ENCODE assay signal across 24 cellular contexts in the genomic region with DNA sequence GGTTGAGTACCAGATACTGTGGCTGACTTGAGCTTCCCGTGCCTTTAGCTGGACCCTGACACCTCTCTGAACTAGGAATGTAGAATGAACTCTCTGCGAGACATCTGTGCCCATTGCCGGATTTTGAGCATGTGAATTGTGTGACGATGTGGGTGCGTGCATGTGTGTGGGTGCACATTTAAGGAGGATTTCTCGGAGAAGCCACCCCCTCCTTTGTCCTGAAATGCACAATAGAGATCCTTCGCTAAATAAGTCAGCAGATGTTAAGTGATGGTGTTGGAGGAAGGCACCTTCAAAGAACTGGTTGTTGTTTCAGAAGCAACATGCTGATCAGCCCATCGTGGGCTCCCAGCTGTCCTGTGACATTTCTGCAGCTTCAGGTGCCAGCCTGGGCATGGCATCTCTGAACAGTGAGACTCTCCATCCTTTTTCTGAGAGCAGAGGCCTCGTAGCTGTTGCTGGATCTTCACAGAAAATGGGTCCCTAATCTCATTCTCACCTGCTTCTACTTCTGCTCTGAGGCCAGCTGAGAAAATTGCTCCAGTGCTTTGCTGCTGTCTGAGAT.
A peak's percentile ranks its signal among the peaks of the same experiment; 100 is the strongest.
DNase-seq lines count a peak whose midpoint lies in the region; ATAC-seq and TF ChIP-seq lines count a peak whose summit lies in the region.
"Had no signal": no experiment of that assay in that cellular context is flagged by ENCODE, and none has a peak within 500 bp of the region (broad histone marks: within the 10 kb centered on the region; RNA-seq: fewer than 3 reads in every experiment).

No MANE protein-coding gene starts in this region.

- H3K27ac Mint-ChIP-seq in activated naive CD8-positive, alpha-beta T cell: peak overlapping the region; percentile 28
- no peak overlapping the region for H3K27ac Mint-ChIP-seq in activated naive CD8-positive, alpha-beta T cell treated with anti-CD3 and anti-CD28 coated beads, Interleukin-2, amount 50 U/mL, for 24 hours
- peak overlapping the region; percentile 45 to 79 (median 59) for H3K27ac Mint-ChIP-seq in brain
- H3K27ac Mint-ChIP-seq: activated B cell treated with CpG ODN at 0.5 μM for 24 hours; dendritic cell treated with granulocyte-macrophage colony-stimulating factor and Interleukin-4, amounts not matched to agents 40 ng/mL and 50 ng/mL, for 4 days; stimulated activated naive CD8-positive, alpha-beta T cell treated with anti-CD3 and anti-CD28 coated beads, Interleukin-15, Interleukin-2, amounts not matched to agents 100 ng/mL and 50 ng/mL, for 24 hours had no signal

- no peaks in the 10 kb centered on the region for H3K27me3 Mint-ChIP-seq in activated naive CD8-positive, alpha-beta T cell
- no peaks in the 10 kb centered on the region for H3K27me3 Mint-ChIP-seq in activated naive CD8-positive, alpha-beta T cell treated with anti-CD3 and anti-CD28 coated beads, Interleukin-2, amount 50 U/mL, for 24 hours
- H3K27me3 Mint-ChIP-seq in brain: no peaks in the 10 kb centered on the region
- H3K27me3 Mint-ChIP-seq: activated B cell treated with CpG ODN at 0.5 μM for 24 hours; stimulated activated naive CD8-positive, alpha-beta T cell treated with anti-CD3 and anti-CD28 coated beads, Interleukin-15, Interleukin-2, amounts not matched to agents 100 ng/mL and 50 ng/mL, for 24 hours had no signal

- peaks cover 80% of the 10 kb centered on the region for H3K79me2 ChIP-seq in Loucy (ENCODE audit: insufficient read depth, low read length)

- peaks cover 25% of the 10 kb centered on the region for H3F3A ChIP-seq in Loucy (ENCODE audit: low read depth)

- H4K20me1 ChIP-seq in Loucy (ENCODE audit: insufficient read depth, low read length, poor library complexity, severe bottlenecking): no peaks in the 10 kb centered on the region

- H3K4me3 Mint-ChIP-seq in activated naive CD8-positive, alpha-beta T cell: no peak overlapping the region
- no peak overlapping the region for H3K4me3 Mint-ChIP-seq in activated naive CD8-positive, alpha-beta T cell treated with anti-CD3 and anti-CD28 coated beads, Interleukin-2, amount 50 U/mL, for 24 hours
- H3K4me3 Mint-ChIP-seq in brain: no peak overlapping the region
- H3K4me3 Mint-ChIP-seq: activated B cell treated with CpG ODN at 0.5 μM for 24 hours; dendritic cell treated with granulocyte-macrophage colony-stimulating factor and Interleukin-4, amounts not matched to agents 40 ng/mL and 50 ng/mL, for 4 days; nephron; stimulated activated naive CD8-positive, alpha-beta T cell treated with anti-CD3 and anti-CD28 coated beads, Interleukin-15, Interleukin-2, amounts not matched to agents 100 ng/mL and 50 ng/mL, for 24 hours had no signal

- no peak for DNase-seq in activated naive CD8-positive, alpha-beta T cell treated with anti-CD3 and anti-CD28 coated beads, Interleukin-2, amount 50 U/mL, for 24 hours
- DNase-seq in NCI-H187 treated with DMSO at 0.1 percent for 48 hours (lab: John Stamatoyannopoulos, UW): no peak
- DNase-seq in HPDE6-E6E7 (ENCODE audit: extremely low spot score): no peak
- DNase-seq: activated B cell treated with CpG ODN at 0.5 μM for 24 hours; activated CD8-positive, alpha-beta memory T cell treated with anti-CD3 and anti-CD28 coated beads for 24 hours; amniotic stem cell; DMS 273 treated with DMSO at 0.1 percent for 48 hours; gastrocnemius medialis; hypothalamus; IMR-90; MG63; NCI-H2107; NCI-H446; OCI-M1; stimulated activated CD4-positive, alpha-beta T cell treated with anti-CD3 and anti-CD28 coated beads, Interleukin-15, amount 100 ng/mL, for 24 hours; T1000; thyroid gland had no signal

- no peak overlapping the region for H3K4me2 ChIP-seq in Loucy (ENCODE audit: low read depth, low read length, poor library complexity, severe bottlenecking)

- peaks cover 91% of the 10 kb centered on the region for H3K4me1 ChIP-seq in Loucy (ENCODE audit: insufficient read depth, low read length, poor library complexity, severe bottlenecking)
- H3K4me1 ChIP-seq in thymus (ENCODE audit: control insufficient read depth, insufficient read depth, low read length): peaks cover 75% of the 10 kb centered on the region

- no peak for ATAC-seq in activated naive CD8-positive, alpha-beta T cell treated with anti-CD3 and anti-CD28 coated beads, Interleukin-2, amount 50 U/mL, for 24 hours
- ATAC-seq: gastrocnemius medialis had no signal

- H3K9me2 ChIP-seq in Loucy (replicated peaks; ENCODE audit: low read depth, low read length): no peaks in the 10 kb centered on the region

- peak overlapping the region; percentile 64 for H3K27ac ChIP-seq in thymus (ENCODE audit: low read depth)
- H3K27ac ChIP-seq: gastrocnemius medialis, thyroid gland had no signal

- H3K36me3 ChIP-seq in Loucy (ENCODE audit: insufficient read depth, low read length) (peaks cover 54% of the 10 kb centered on the region; the same call in 1 of the 2 replicates), thymus (ENCODE audit: control insufficient read depth, insufficient read depth) (peaks cover 5% of the 10 kb centered on the region)
- H3K36me3 ChIP-seq: gastrocnemius medialis, MG63, thyroid gland had no signal

- peak overlapping the region; percentile 89 for H3K9ac ChIP-seq in Loucy (ENCODE audit: low read depth, low read length, poor library complexity, severe bottlenecking)

- H3K9me3 ChIP-seq in Loucy (ENCODE audit: insufficient read depth, low read depth, low read length): no peaks in the 10 kb centered on the region
- H3K9me3 ChIP-seq in thymus (ENCODE audit: control insufficient read depth): no peaks in the 10 kb centered on the region
- H3K9me3 ChIP-seq: gastrocnemius medialis, MG63, thyroid gland had no signal

- H3K27me3 ChIP-seq in Loucy (ENCODE audit: insufficient read depth, low read length, poor library complexity, severe bottlenecking): no peaks in the 10 kb centered on the region
- no peaks in the 10 kb centered on the region for H3K27me3 ChIP-seq in thymus (ENCODE audit: control insufficient read depth, insufficient read depth)
- H3K27me3 ChIP-seq: gastrocnemius medialis, MG63, thyroid gland had no signal

- H3K4me1 Mint-ChIP-seq in activated naive CD8-positive, alpha-beta T cell (ENCODE audit: low read depth): peaks cover 58% of the 10 kb centered on the region
- peaks cover 66% of the 10 kb centered on the region for H3K4me1 Mint-ChIP-seq in activated naive CD8-positive, alpha-beta T cell treated with anti-CD3 and anti-CD28 coated beads, Interleukin-2, amount 50 U/mL, for 24 hours
- H3K4me1 Mint-ChIP-seq in brain: peaks cover 73% of the 10 kb centered on the region

- peaks cover 8% of the 10 kb centered on the region for H3K36me3 Mint-ChIP-seq in activated naive CD8-positive, alpha-beta T cell
- peaks cover 2% of the 10 kb centered on the region for H3K36me3 Mint-ChIP-seq in activated naive CD8-positive, alpha-beta T cell treated with anti-CD3 and anti-CD28 coated beads, Interleukin-2, amount 50 U/mL, for 24 hours (ENCODE audit: low read depth)
- H3K36me3 Mint-ChIP-seq in brain: peaks cover 22% of the 10 kb centered on the region

- TF ChIP-seq CTCF in Loucy (conservative IDR thresholded peaks at IDR 0.05; ENCODE audit: low read length) (no peak), brain (conservative IDR thresholded peaks at IDR 0.05) (no peak)

- no peaks in the 10 kb centered on the region for H3K9me3 Mint-ChIP-seq in activated naive CD8-positive, alpha-beta T cell (ENCODE audit: low read depth)
- H3K9me3 Mint-ChIP-seq in activated naive CD8-positive, alpha-beta T cell treated with anti-CD3 and anti-CD28 coated beads, Interleukin-2, amount 50 U/mL, for 24 hours: no peaks in the 10 kb centered on the region
- H3K9me3 Mint-ChIP-seq in brain: no peaks in the 10 kb centered on the region
- H3K9me3 Mint-ChIP-seq: activated B cell treated with CpG ODN at 0.5 μM for 24 hours; dendritic cell treated with granulocyte-macrophage colony-stimulating factor and Interleukin-4, amounts not matched to agents 40 ng/mL and 50 ng/mL, for 4 days; nephron; stimulated activated naive CD8-positive, alpha-beta T cell treated with anti-CD3 and anti-CD28 coated beads, Interleukin-15, Interleukin-2, amounts not matched to agents 100 ng/mL and 50 ng/mL, for 24 hours had no signal

- no peak overlapping the region for H2AFZ ChIP-seq in Loucy (ENCODE audit: low read length)

- 17% methylated on average over 9 of the region's 9 CpGs for WGBS in thymus

- H3K4me3 ChIP-seq in Loucy (ENCODE audit: low read length, poor library complexity, severe bottlenecking): no peak overlapping the region
- H3K4me3 ChIP-seq in thymus (ENCODE audit: low read length): peak overlapping the region; percentile 22
- H3K4me3 ChIP-seq: gastrocnemius medialis, MG63, thyroid gland had no signal
